ENCODE assay signal across 15 cellular contexts in the genomic region with DNA sequence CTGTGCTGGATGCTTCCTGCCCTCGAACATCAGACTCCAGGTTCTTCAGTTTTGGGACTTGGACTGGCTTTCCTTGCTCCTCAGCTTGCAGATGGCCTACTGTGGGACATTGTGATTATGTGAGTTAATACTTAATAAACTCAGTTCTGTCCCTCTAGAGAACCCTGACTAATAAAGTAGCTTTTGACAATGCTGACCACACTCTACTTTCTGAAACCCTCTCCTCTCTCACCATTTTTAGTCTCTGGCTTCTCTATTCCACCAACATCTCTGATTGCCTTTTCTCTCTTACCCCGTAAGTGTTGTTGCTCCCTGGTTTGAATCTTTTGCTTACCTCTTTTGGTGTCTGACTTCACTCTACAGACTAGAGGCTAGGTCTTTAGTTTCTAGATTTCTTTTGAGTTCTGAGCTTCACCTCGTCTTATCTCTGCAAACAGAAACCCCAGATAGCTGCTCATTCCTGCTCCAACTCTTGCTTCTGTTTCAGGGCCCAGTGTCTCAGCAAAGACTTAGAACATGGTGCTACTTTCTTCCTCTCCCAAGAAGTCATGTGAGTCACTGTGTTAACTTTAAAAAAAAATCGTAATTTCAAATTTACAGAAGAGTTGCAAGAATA. TPM values are rescaled to one million over a fixed set of nuclear protein-coding genes. Genes with fewer than 3 reads are reported as not detected.
A peak's percentile ranks its signal among the peaks of the same experiment; 100 is the strongest.
DNase-seq lines count a peak whose midpoint lies in the region; ATAC-seq lines count a peak whose summit lies in the region.
"Had no signal": no experiment of that assay in that cellular context is flagged by ENCODE, and none has a peak within 500 bp of the region (broad histone marks: within the 10 kb centered on the region; RNA-seq: fewer than 3 reads in every experiment).

No MANE protein-coding gene starts in this region.

- peak overlapping the region; percentile 71 for H3K27ac ChIP-seq in CD4-positive, CD25-positive, alpha-beta regulatory T cell (ENCODE audit: insufficient read depth, low read length, poor library complexity, severe bottlenecking)

- H3K27me3 ChIP-seq in CD4-positive, CD25-positive, alpha-beta regulatory T cell (ENCODE audit: control insufficient read depth, insufficient read depth, low read length), result no peaks in the 10 kb centered on the region
- H3K27me3 ChIP-seq: BE2C had no signal

- no peaks in the 10 kb centered on the region for H3K36me3 Mint-ChIP-seq in CD4-positive, CD25-positive, alpha-beta regulatory T cell
- H3K36me3 Mint-ChIP-seq in activated CD8-positive, alpha-beta T cell treated with anti-CD3 and anti-CD28 coated beads, Interleukin-2, amount 10 ng/mL, durations not matched to agents 7 days and 5 days (ENCODE audit: low read depth), result peaks cover 16% of the 10 kb centered on the region

- peaks cover 17 to 75% (median 39%) of the 10 kb centered on the region in 4 donors for H3K4me1 Mint-ChIP-seq in CD4-positive, CD25-positive, alpha-beta regulatory T cell
- H3K4me1 Mint-ChIP-seq in activated CD8-positive, alpha-beta T cell treated with anti-CD3 and anti-CD28 coated beads, Interleukin-2, amount 10 ng/mL, durations not matched to agents 7 days and 5 days (ENCODE audit: low read depth), result peaks cover 64% of the 10 kb centered on the region

- no peaks in the 10 kb centered on the region for H3K36me3 ChIP-seq in CD4-positive, CD25-positive, alpha-beta regulatory T cell (ENCODE audit: control insufficient read depth, insufficient read depth, low read length)
- H3K36me3 ChIP-seq: BE2C had no signal

- H3K4me1 ChIP-seq in CD4-positive, CD25-positive, alpha-beta regulatory T cell (ENCODE audit: control insufficient read depth, insufficient read depth, low read length, poor library complexity, severe bottlenecking), result peaks cover 51% of the 10 kb centered on the region
- H3K4me1 ChIP-seq: BE2C had no signal

- peak overlapping the region; percentile 5 to 66 (median 54) for H3K4me3 Mint-ChIP-seq in CD4-positive, CD25-positive, alpha-beta regulatory T cell
- no peak overlapping the region for H3K4me3 Mint-ChIP-seq in activated CD8-positive, alpha-beta T cell treated with anti-CD3 and anti-CD28 coated beads, Interleukin-2, amount 10 ng/mL, durations not matched to agents 7 days and 5 days
- H3K4me3 Mint-ChIP-seq: brain, neural crest cell had no signal

- CTCF ChIA-PET in activated CD8-positive, alpha-beta T cell treated with anti-CD3 and anti-CD28 coated beads, Interleukin-2, amount 10 ng/mL, durations not matched to agents 7 days and 5 days (lab: Charles Lee), result interaction anchor here (0.6 to 22.7 kb wide), 9 partner anchors 11 to 502 kb away, joined by 3 to 406 read pairs (median 4); no protein-coding TSS in a partner anchor

- H3K9me3 Mint-ChIP-seq in CD4-positive, CD25-positive, alpha-beta regulatory T cell, result peaks cover 0 to 2% (median 0%) of the 10 kb centered on the region in 7 donors
- H3K9me3 Mint-ChIP-seq in activated CD8-positive, alpha-beta T cell treated with anti-CD3 and anti-CD28 coated beads, Interleukin-2, amount 10 ng/mL, durations not matched to agents 7 days and 5 days (ENCODE audit: insufficient read depth), result peaks cover 9% of the 10 kb centered on the region

- H3K9me3 ChIP-seq in CD4-positive, CD25-positive, alpha-beta regulatory T cell (ENCODE audit: control insufficient read depth in 2 of 2, low read length in 2 of 2), result no peaks in the 10 kb centered on the region
- H3K9me3 ChIP-seq: BE2C had no signal

- POLR2A ChIA-PET in activated CD8-positive, alpha-beta T cell treated with anti-CD3 and anti-CD28 coated beads, Interleukin-2, amount 10 ng/mL, durations not matched to agents 7 days and 5 days (lab: Charles Lee), result interaction anchor here (0.9 to 2.8 kb wide), 5 partner anchors 9 to 105 kb away, joined by 3 to 22 read pairs (median 6); a partner anchor contains a TSS

- H3K4me3 ChIP-seq in CD4-positive, CD25-positive, alpha-beta regulatory T cell (ENCODE audit: low read depth, low read length), result peak overlapping the region; percentile 7

- ATAC-seq in CD4-positive, CD25-positive, alpha-beta regulatory T cell (ENCODE audit: low read depth in 2 of 2), result no peak
- ATAC-seq in GM18861 (IDR thresholded peaks at IDR 0.05; ENCODE audit: unreplicated experiment), result peak; percentile 44
- ATAC-seq in HG03135 (IDR thresholded peaks at IDR 0.05; ENCODE audit: unreplicated experiment), result peak; percentile 47
- no peak for ATAC-seq in activated CD8-positive, alpha-beta T cell treated with anti-CD3 and anti-CD28 coated beads, Interleukin-2, amount 10 ng/mL, durations not matched to agents 7 days and 5 days
- ATAC-seq in GM21737 (IDR thresholded peaks at IDR 0.05; ENCODE audit: unreplicated experiment), result no peak
- ATAC-seq in HG02884 (IDR thresholded peaks at IDR 0.05; ENCODE audit: unreplicated experiment), result no peak
- ATAC-seq: esophagus mucosa had no signal

- H3K27ac Mint-ChIP-seq in CD4-positive, CD25-positive, alpha-beta regulatory T cell, result peak overlapping the region; percentile 83 to 99 (median 96)
- peak overlapping the region; percentile 97 for H3K27ac Mint-ChIP-seq in activated CD8-positive, alpha-beta T cell treated with anti-CD3 and anti-CD28 coated beads, Interleukin-2, amount 10 ng/mL, durations not matched to agents 7 days and 5 days

- no peaks in the 10 kb centered on the region for H3K27me3 Mint-ChIP-seq in CD4-positive, CD25-positive, alpha-beta regulatory T cell
- no peaks in the 10 kb centered on the region for H3K27me3 Mint-ChIP-seq in activated CD8-positive, alpha-beta T cell treated with anti-CD3 and anti-CD28 coated beads, Interleukin-2, amount 10 ng/mL, durations not matched to agents 7 days and 5 days (ENCODE audit: low read depth)
- H3K27me3 Mint-ChIP-seq: brain had no signal

- DNase-seq in CD4-positive, CD25-positive, alpha-beta regulatory T cell, result no peak
- DNase-seq in activated CD8-positive, alpha-beta T cell treated with anti-CD3 and anti-CD28 coated beads, Interleukin-2, amount 10 ng/mL, durations not matched to agents 7 days and 5 days, result no peak
- no peak for DNase-seq in Ammon's horn (ENCODE audit: low spot score)
- DNase-seq in SK-N-DZ (ENCODE audit: low spot score), result no peak
- DNase-seq: activated CD4-positive, alpha-beta T cell treated with anti-CD3 and anti-CD28 coated beads, Interleukin-2, amount 50 U/mL, for 1 hour; BE2C; NCI-H146 had no signal

RNA-seq across cellular contexts. Expression of a gene that starts 11.4 kb away (rescaled TPM):
- total RNA-seq in CD4-positive, CD25-positive, alpha-beta regulatory T cell, result 6,725 TPM
- polyA plus RNA-seq in CD4-positive, CD25-positive, alpha-beta regulatory T cell, result over 10,000 TPM; 30,486 to 36,942 (median 35,671) TPM
- total RNA-seq in activated CD8-positive, alpha-beta T cell treated with anti-CD3 and anti-CD28 coated beads, Interleukin-2, amount 10 ng/mL, durations not matched to agents 7 days and 5 days, result 1,000 to 10,000 TPM; 8,800 to 8,961 TPM
- 1,181 and 1,320 TPM in 2 replicates for polyA plus RNA-seq in SK-N-DZ (2014; cell fraction: cytosol; rRNA removed)
- 393 and 471 TPM in 2 replicates for polyA plus RNA-seq in SK-N-DZ (2014; cell fraction: nucleus; rRNA removed)

RNA-seq across cellular contexts. Expression of a gene that starts 58.1 kb away (rescaled TPM):
- not detected for total RNA-seq in CD4-positive, CD25-positive, alpha-beta regulatory T cell
- polyA plus RNA-seq in CD4-positive, CD25-positive, alpha-beta regulatory T cell, result not detected
- not detected for total RNA-seq in activated CD8-positive, alpha-beta T cell treated with anti-CD3 and anti-CD28 coated beads, Interleukin-2, amount 10 ng/mL, durations not matched to agents 7 days and 5 days
- polyA plus RNA-seq in SK-N-DZ (2014; cell fraction: cytosol; rRNA removed), result not detected in 2 replicates
- polyA plus RNA-seq in SK-N-DZ (2014; cell fraction: nucleus; rRNA removed), result not detected in 2 replicates
- total RNA-seq: esophagus mucosa, HT-29 had no signal

Comparison
In these comparisons a context has a peak if more than half of its experiments do, and no peak if none do; other contexts are left out.
1. ATAC-seq: peak in GM18861 (single experiment) and HG03135 (single experiment); none in CD4-positive, CD25-positive, alpha-beta regulatory T cell (0 of 2), activated CD8-positive, alpha-beta T cell treated with anti-CD3 and anti-CD28 coated beads, Interleukin-2, amount 10 ng/mL, durations not matched to agents 7 days and 5 days (single experiment), GM21737 (single experiment) and HG02884 (single experiment).